In genomic region chr2:217901400-217901799, GRCh38 we compare ENCODE assay signal across 1 cellular context.
TF ChIP-seq lines count a peak whose summit lies in the region.

No MANE protein-coding gene starts in this region.

TF ChIP-seq in HepG2, 621 proteins besides CTCF, POLR2A, EP300 and RAD21 (continued from another document and continues in another):
- no peak for TF ChIP-seq AFF4 (CRISPR knock-in tag; IDR thresholded peaks at IDR 0.05)
- TF ChIP-seq SIX1 (CRISPR knock-in tag; IDR thresholded peaks at IDR 0.05; ENCODE audit: borderline replicate concordance): 0 out of 2 replicates have a peak, but pooled peaks have one; percentile 12
- no peak for TF ChIP-seq ZNF431 (CRISPR knock-in tag; IDR thresholded peaks at IDR 0.05; ENCODE audit: borderline replicate concordance, low read depth)
- no peak for TF ChIP-seq ZNF276 (CRISPR knock-in tag; IDR thresholded peaks at IDR 0.05; ENCODE audit: low read depth)
- peak; percentile 48; the same call in 1 of the 2 replicates for TF ChIP-seq NCOA1 (CRISPR knock-in tag; IDR thresholded peaks at IDR 0.05)
- TF ChIP-seq ZNF235 (CRISPR knock-in tag; IDR thresholded peaks at IDR 0.05; ENCODE audit: borderline replicate concordance): no peak
- no peak for TF ChIP-seq ZKSCAN8 (CRISPR knock-in tag; IDR thresholded peaks at IDR 0.05; ENCODE audit: borderline replicate concordance)
- no peak for TF ChIP-seq ZNF143 (CRISPR knock-in tag; IDR thresholded peaks at IDR 0.05)
- no peak for TF ChIP-seq ZNF253 (CRISPR knock-in tag; IDR thresholded peaks at IDR 0.05; ENCODE audit: borderline replicate concordance)
- TF ChIP-seq ZMAT3 (CRISPR knock-in tag; conservative IDR thresholded peaks at IDR 0.05): no peak
- 0 out of 2 replicates have a peak, but pooled peaks have one; percentile 25 for TF ChIP-seq ZNF580 (CRISPR knock-in tag; IDR thresholded peaks at IDR 0.05; ENCODE audit: borderline replicate concordance, low read depth)
- no peak for TF ChIP-seq DNMT3B (CRISPR knock-in tag; conservative IDR thresholded peaks at IDR 0.05)
- no peak for TF ChIP-seq ZNF24 (IDR thresholded peaks at IDR 0.05)
- no peak for TF ChIP-seq MTF1 (CRISPR knock-in tag; IDR thresholded peaks at IDR 0.05)
- no peak for TF ChIP-seq HOMEZ (CRISPR knock-in tag; IDR thresholded peaks at IDR 0.05; ENCODE audit: low read depth)
- 0 out of 2 replicates have a peak, but pooled peaks have one; percentile 46 for TF ChIP-seq ZBTB7A (CRISPR knock-in tag; IDR thresholded peaks at IDR 0.05)
- no peak for TF ChIP-seq DMAP1 (CRISPR knock-in tag; IDR thresholded peaks at IDR 0.05)
- no peak for TF ChIP-seq MAZ (IDR thresholded peaks at IDR 0.05; ENCODE audit: borderline replicate concordance, low read depth, low read length)
- no peak for TF ChIP-seq MAZ (CRISPR knock-in tag; IDR thresholded peaks at IDR 0.05; ENCODE audit: low read depth)
- no peak for TF ChIP-seq POGZ (CRISPR knock-in tag; IDR thresholded peaks at IDR 0.05)
- TF ChIP-seq KLF6 (CRISPR knock-in tag; IDR thresholded peaks at IDR 0.05): no peak
- no peak for TF ChIP-seq ELK4 (CRISPR knock-in tag; IDR thresholded peaks at IDR 0.05; ENCODE audit: borderline replicate concordance)
- TF ChIP-seq GTF3A (CRISPR knock-in tag; conservative IDR thresholded peaks at IDR 0.05): no peak
- no peak for TF ChIP-seq KLF13 (CRISPR knock-in tag; IDR thresholded peaks at IDR 0.05)
- TF ChIP-seq ZNF430 (CRISPR knock-in tag; IDR thresholded peaks at IDR 0.05): peak; percentile 70
- 0 out of 2 replicates have a peak, but pooled peaks have one; percentile 56 for TF ChIP-seq CC2D1A (CRISPR knock-in tag; IDR thresholded peaks at IDR 0.05)
- no peak for TF ChIP-seq ZNF644 (CRISPR knock-in tag; IDR thresholded peaks at IDR 0.05; ENCODE audit: low read depth)
- TF ChIP-seq CREBL2 (CRISPR knock-in tag; IDR thresholded peaks at IDR 0.05; ENCODE audit: borderline replicate concordance): no peak
- TF ChIP-seq STAT6 (CRISPR knock-in tag; IDR thresholded peaks at IDR 0.05; ENCODE audit: borderline replicate concordance): 0 out of 2 replicates have a peak, but pooled peaks have one; percentile 30
- no peak for TF ChIP-seq CSRNP1 (CRISPR knock-in tag; IDR thresholded peaks at IDR 0.05)
- TF ChIP-seq FOXA3 (CRISPR knock-in tag; IDR thresholded peaks at IDR 0.05): no peak
- TF ChIP-seq ZNF335 (CRISPR knock-in tag; IDR thresholded peaks at IDR 0.05): no peak
- TF ChIP-seq ZBTB39 (CRISPR knock-in tag; IDR thresholded peaks at IDR 0.05): no peak
- TF ChIP-seq AKNA (CRISPR knock-in tag; IDR thresholded peaks at IDR 0.05; ENCODE audit: borderline replicate concordance): no peak
- 0 out of 2 replicates have a peak, but pooled peaks have one; percentile 48 for TF ChIP-seq ZFP41 (CRISPR knock-in tag; IDR thresholded peaks at IDR 0.05; ENCODE audit: borderline replicate concordance)
- 0 out of 2 replicates have a peak, but pooled peaks have one; percentile 16 for TF ChIP-seq ZNF839 (CRISPR knock-in tag; IDR thresholded peaks at IDR 0.05; ENCODE audit: borderline replicate concordance)
- 0 out of 2 replicates have a peak, but pooled peaks have one; percentile 1 for TF ChIP-seq ELF4 (CRISPR knock-in tag; IDR thresholded peaks at IDR 0.05; ENCODE audit: borderline replicate concordance)
- 0 out of 2 replicates have a peak, but pooled peaks have one; percentile 68 for TF ChIP-seq SETDB1 (CRISPR knock-in tag; IDR thresholded peaks at IDR 0.05; ENCODE audit: borderline replicate concordance)
- 0 out of 2 replicates have a peak, but pooled peaks have one; percentile 18 for TF ChIP-seq SP4 (CRISPR knock-in tag; IDR thresholded peaks at IDR 0.05)
